Comparison of ENCODE assay signal across 22 cellular contexts in genomic region chrX:11566158-11566557, GRCh38.
DNase-seq lines count a peak whose midpoint lies in the region; ATAC-seq lines count a peak whose summit lies in the region.
"Had no signal": no experiment of that assay in that cellular context is flagged by ENCODE, and none has a peak within 500 bp of the region (broad histone marks: within the 10 kb centered on the region; RNA-seq: fewer than 3 reads in every experiment).

No MANE protein-coding gene starts in this region.

- H3K4me1 ChIP-seq in SJSA1 (replicated peaks) (peaks cover 9% of the 10 kb centered on the region), iPS DF 6.9 (ENCODE audit: control insufficient read depth, insufficient read depth, low read length) (no peaks in the 10 kb centered on the region; the same call in 1 of the 2 replicates)
- H3K4me1 ChIP-seq: Caco-2 had no signal

- H3K36me3 ChIP-seq in H7 (replicated peaks; ENCODE audit: control insufficient read depth, insufficient read depth, low read length): no peaks in the 10 kb centered on the region
- H3K36me3 ChIP-seq in SJSA1: no peaks in the 10 kb centered on the region
- H3K36me3 ChIP-seq in iPS DF 6.9 (ENCODE audit: control insufficient read depth, insufficient read depth, low read length): no peaks in the 10 kb centered on the region

- H3K9me3 ChIP-seq in SJSA1 (replicated peaks): no peaks in the 10 kb centered on the region
- no peaks in the 10 kb centered on the region for H3K9me3 ChIP-seq in iPS DF 6.9 (ENCODE audit: control insufficient read depth, insufficient read depth, low read length)
- H3K9me3 ChIP-seq: Caco-2 had no signal

- no peak for ATAC-seq in HG02840 (IDR thresholded peaks at IDR 0.05; ENCODE audit: low FRiP score, unreplicated experiment)
- ATAC-seq in GM21381 (IDR thresholded peaks at IDR 0.05; ENCODE audit: unreplicated experiment): no peak
- no peak for ATAC-seq in GM21367 (IDR thresholded peaks at IDR 0.05; ENCODE audit: unreplicated experiment)
- ATAC-seq: K562, PC-3, Right ventricle myocardium inferior, T-cell had no signal

- no peak overlapping the region for H3K4me3 ChIP-seq in H7 (ENCODE audit: insufficient read depth, low read depth, low read length)
- H3K4me3 ChIP-seq in SJSA1: no peak overlapping the region
- H3K4me3 ChIP-seq in iPS DF 6.9 (ENCODE audit: low read length): no peak overlapping the region
- H3K4me3 ChIP-seq: K562 had no signal

- DNase-seq in H7 (peak; percentile 45), SJSA1 (ENCODE audit: low read depth in 1 of 2, low spot score in 2 of 2) (peak in 1 of 2 experiments; percentile 12), iPS DF 6.9 (ENCODE audit: low read depth, low spot score) (peak; percentile 1), occipital lobe (lab: John Stamatoyannopoulos, UW) (no peak)
- DNase-seq: C1 segment of cervical spinal cord; Caco-2; CD4-positive, alpha-beta memory T cell; HCEC 1CT; NCI-H1105 treated with DMSO at 0.1 percent for 48 hours; NCI-H146; NCI-H2029; NCI-H446; NCI-H524 treated with DMSO at 0.1 percent for 48 hours; NCI-H774; PC-3; T-cell had no signal

- H3K27ac ChIP-seq in SJSA1: peak overlapping the region; percentile 72
- no peak overlapping the region for H3K27ac ChIP-seq in iPS DF 6.9 (ENCODE audit: low read length)
- H3K27ac ChIP-seq: HL-60 had no signal

- peaks cover 50% of the 10 kb centered on the region for H3K27me3 ChIP-seq in H7 (ENCODE audit: control insufficient read depth, insufficient read depth, low read length)
- no peaks in the 10 kb centered on the region for H3K27me3 ChIP-seq in SJSA1 (replicated peaks)
- peaks cover 34% of the 10 kb centered on the region for H3K27me3 ChIP-seq in iPS DF 6.9 (ENCODE audit: control insufficient read depth, insufficient read depth, low read length)
